In genomic region chr6:33840064-33840926, GRCh38 we compare ENCODE assay signal across 9 cellular contexts. TPM values are rescaled to one million over a fixed set of nuclear protein-coding genes. Genes with fewer than 3 reads are reported as not detected.
A peak's percentile ranks its signal among the peaks of the same experiment; 100 is the strongest.
DNase-seq lines count a peak whose midpoint lies in the region; ATAC-seq and TF ChIP-seq lines count a peak whose summit lies in the region.
"Had no signal": no experiment of that assay in that cellular context is flagged by ENCODE, and none has a peak within 500 bp of the region (broad histone marks: within the 10 kb centered on the region; RNA-seq: fewer than 3 reads in every experiment).

No MANE protein-coding gene starts in this region.

- no peak overlapping the region for H3K4me3 ChIP-seq in DND-41 (ENCODE audit: low read depth in 1 of 2, low read length in 2 of 2)
- no peak overlapping the region for H3K4me3 ChIP-seq in heart right ventricle

- no peak overlapping the region for H2AFZ ChIP-seq in DND-41 (ENCODE audit: low read depth, low read length)

- TF ChIP-seq CTCF in DND-41 (IDR thresholded peaks at IDR 0.05; ENCODE audit: borderline replicate concordance, extremely low read depth, low read length, poor library complexity, severe bottlenecking) (no peak), heart right ventricle (IDR thresholded peaks at IDR 0.05) (no peak)

- 69 to 77% methylated on average over 12 of the region's 12 CpGs for WGBS in heart right ventricle, 2 donors

- no peaks in the 10 kb centered on the region for H3K79me2 ChIP-seq in DND-41 (ENCODE audit: insufficient read depth, low read length)

- DNase-seq in DND-41 = peak; percentile 55
- peak; percentile 66 for DNase-seq in GOT3 (lab: John Stamatoyannopoulos, UW)
- DNase-seq in NOMO-1 treated with dmso at 0.1 percent for 144 hours (lab: John Stamatoyannopoulos, UW; ENCODE audit: unreplicated experiment) = peak; percentile 85
- DNase-seq in activated effector memory CD4-positive, alpha-beta T cell treated with Interleukin-2 at 50 U/mL for 16 hours = peak; percentile 16
- DNase-seq in heart right ventricle = peak in 1 of 2 donors; percentile 41
- peak; percentile 29 for DNase-seq in stimulated activated CD4-positive, alpha-beta T cell treated with anti-CD3 and anti-CD28 coated beads, Interleukin-2, amount 100 ng/mL, for 4 hours (ENCODE audit: low read depth)
- DNase-seq in NCI-H2107 (lab: John Stamatoyannopoulos, UW) = no peak

- no peaks in the 10 kb centered on the region for H4K20me1 ChIP-seq in DND-41 (ENCODE audit: insufficient read depth, low read length)

- H3K9me3 ChIP-seq in DND-41 (ENCODE audit: insufficient read depth, low read length, severe bottlenecking) (no peaks in the 10 kb centered on the region), heart right ventricle (peaks cover 0 to 8% (median 0%) of the 10 kb centered on the region in 11 donors)

- H3K27ac ChIP-seq in DND-41 (ENCODE audit: low read length) = 0 out of 2 replicates have a peak overlapping the region, but pooled peaks have one; percentile 10
- H3K27ac ChIP-seq in heart right ventricle = peak overlapping the region in 1 of 10 donors; percentile 78

- no peak overlapping the region for H3K4me2 ChIP-seq in DND-41 (ENCODE audit: insufficient read depth, low read length)

- peak; percentile 90 for ATAC-seq in DND-41 (ENCODE audit: insufficient read depth, low read depth)
- peak; percentile 62 to 84 (median 80) for ATAC-seq in heart right ventricle
- no peak for ATAC-seq in HG03196 (IDR thresholded peaks at IDR 0.05; ENCODE audit: unreplicated experiment)

- no peaks in the 10 kb centered on the region for H3K27me3 ChIP-seq in DND-41 (ENCODE audit: insufficient read depth, low read length, poor library complexity)
- H3K27me3 ChIP-seq in heart right ventricle = peaks cover 0 to 24% (median 4%) of the 10 kb centered on the region in 7 donors

- no peak overlapping the region for H3K9ac ChIP-seq in DND-41 (ENCODE audit: low read depth, low read length)

- H3K36me3 ChIP-seq in DND-41 (ENCODE audit: insufficient read depth, low read length) (no peaks in the 10 kb centered on the region), heart right ventricle (no peaks in the 10 kb centered on the region)

- peaks cover 10% of the 10 kb centered on the region for H3K4me1 ChIP-seq in DND-41 (ENCODE audit: insufficient read depth, low read length)
- H3K4me1 ChIP-seq in heart right ventricle = peaks cover 0 to 25% (median 3%) of the 10 kb centered on the region in 9 donors

- intact Hi-C loops in heart right ventricle (cut with DNase I) = no loop called here

RNA-seq across cellular contexts. Expression of gene MLN, which starts 36.5 kb away (rescaled TPM):
- not detected for total RNA-seq in heart right ventricle
- polyA plus RNA-seq in heart right ventricle = not detected
- total RNA-seq: activated CD8-positive, alpha-beta memory T cell treated with anti-CD3 and anti-CD28 coated beads for 36 hours had no signal

RNA-seq across cellular contexts. Expression of gene LEMD2, which starts 51.4 kb away (rescaled TPM):
- total RNA-seq in heart right ventricle = 10 to 100 TPM; 18.5 to 32.1 (median 25.6) TPM
- 10 to 100 TPM; 39.2 to 45.9 TPM for polyA plus RNA-seq in heart right ventricle
